9 cellular contexts compared by ENCODE assay signal in the genomic region with DNA sequence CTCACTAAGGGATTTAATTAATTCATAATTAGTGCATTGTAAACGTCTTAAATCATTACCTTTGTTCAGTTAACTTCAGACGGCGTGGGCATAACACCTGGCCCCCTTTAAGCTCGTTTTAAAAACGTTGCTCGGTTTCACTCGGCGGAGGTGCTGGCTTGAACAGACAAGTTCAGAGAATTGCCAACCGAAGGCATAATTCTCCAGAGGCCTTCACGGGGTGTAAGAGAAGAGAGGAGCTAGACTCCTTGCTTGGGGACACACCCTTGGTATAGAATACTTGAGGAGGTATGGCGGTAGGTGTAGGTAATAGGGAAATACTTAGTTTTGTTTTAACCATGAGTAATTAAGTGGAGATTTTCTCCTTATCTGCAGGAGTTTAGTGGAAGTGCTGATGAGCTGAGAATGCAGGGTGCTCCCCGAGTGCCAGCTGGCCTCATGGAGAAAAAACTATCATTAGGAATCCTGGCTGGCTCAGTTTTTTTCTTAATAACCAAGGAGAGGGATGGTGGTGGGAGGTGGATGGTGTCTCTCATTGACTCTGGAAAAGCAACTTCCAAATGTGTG. TPM values are rescaled to one million over a fixed set of nuclear protein-coding genes. Genes with fewer than 3 reads are reported as not detected.
DNase-seq lines count a peak whose midpoint lies in the region; ATAC-seq, FAIRE-seq and TF ChIP-seq lines count a peak whose summit lies in the region.
"Had no signal": no experiment of that assay in that cellular context is flagged by ENCODE, and none has a peak within 500 bp of the region (broad histone marks: within the 10 kb centered on the region; RNA-seq: fewer than 3 reads in every experiment).

No MANE protein-coding gene starts in this region.

- H3K27ac Mint-ChIP-seq in Caco-2 (ENCODE audit: unreplicated experiment) = peak overlapping the region; percentile 9
- H3K27ac Mint-ChIP-seq: dendritic cell treated with granulocyte-macrophage colony-stimulating factor and Interleukin-4, amounts not matched to agents 40 ng/mL and 50 ng/mL, for 4 days had no signal

- peak overlapping the region; percentile 22 for H3K27ac ChIP-seq in endothelial cell of umbilical vein (ENCODE audit: insufficient read depth, low read depth, low read length)
- no peak overlapping the region for H3K27ac ChIP-seq in neuronal stem cell (replicated peaks; ENCODE audit: low read length)

- intact Hi-C loops in Caco-2 (cut with micrococcal nuclease; ENCODE audit: unreplicated experiment) = loop anchor here (5.0 kb wide), 1 partner anchor 94 kb away; no protein-coding TSS in a partner anchor
- intact Hi-C loops in endothelial cell of umbilical vein (cut with micrococcal nuclease) = loop anchor here (2.0 to 5.0 kb wide), 3 partner anchors 37 to 94 kb away; a partner anchor contains a TSS

- no peak overlapping the region for H4K91ac ChIP-seq in neuronal stem cell (ENCODE audit: low read depth, low read length, poor library complexity)

- H3K27me3 Mint-ChIP-seq in Caco-2 (ENCODE audit: insufficient read depth, unreplicated experiment) = no peaks in the 10 kb centered on the region

- no peak overlapping the region for H2BK5ac ChIP-seq in neuronal stem cell (ENCODE audit: low read length)

- POLR2A ChIA-PET in Caco-2 (lab: Charles Lee) (no interaction called here), endothelial cell of umbilical vein (lab: Charles Lee) (no interaction called here)

- H3K4me3 ChIP-seq in Caco-2 (ENCODE audit: low read depth, low read length) (peak overlapping the region; percentile 86), endothelial cell of umbilical vein (replicated peaks in 1 of 3; ENCODE audit: insufficient read depth in 1 of 3, low read depth in 1 of 3, low read length in 3 of 3) (peak overlapping the region; percentile 66 to 93 (median 81)), neuronal stem cell (ENCODE audit: low read length in 2 of 2) (peak overlapping the region in 1 of 2 donors; percentile 67)

- H2BK120ac ChIP-seq in neuronal stem cell (ENCODE audit: low read depth, low read length) = no peak overlapping the region

- H3K4me3 Mint-ChIP-seq in Caco-2 (ENCODE audit: unreplicated experiment) = peak overlapping the region; percentile 71

- peak overlapping the region; percentile 90 for H3K4me2 ChIP-seq in endothelial cell of umbilical vein (ENCODE audit: insufficient read depth, low read length)
- peak overlapping the region; percentile 22 for H3K4me2 ChIP-seq in neuronal stem cell (ENCODE audit: insufficient read depth, low read length, poor library complexity, severe bottlenecking)

- dilution Hi-C loops in endothelial cell of umbilical vein (cut with MboI; ENCODE audit: extremely low pct_ligation_motif_present, low sequenced_read_pairs) = no loop called here

- no peaks in the 10 kb centered on the region for H4K20me1 ChIP-seq in endothelial cell of umbilical vein (replicated peaks; ENCODE audit: control insufficient read depth, extremely low read depth, insufficient read depth, low read length)

- no peaks in the 10 kb centered on the region for H3K36me3 ChIP-seq in Caco-2 (ENCODE audit: control insufficient read depth, insufficient read depth, low read length)
- H3K36me3 ChIP-seq in endothelial cell of umbilical vein (ENCODE audit: control insufficient read depth in 2 of 2, extremely low read depth in 1 of 2, insufficient read depth in 2 of 2, low read length in 2 of 2) = no peaks in the 10 kb centered on the region
- H3K36me3 ChIP-seq in neuronal stem cell (replicated peaks in 1 of 2; ENCODE audit: control insufficient read depth in 2 of 2, insufficient read depth in 2 of 2, low read length in 2 of 2) = no peaks in the 10 kb centered on the region

- no peak overlapping the region for H2AK5ac ChIP-seq in neuronal stem cell (ENCODE audit: low read depth, low read length)

- no peak for TF ChIP-seq POLR2A in endothelial cell of umbilical vein (IDR thresholded peaks at IDR 0.05; ENCODE audit: low read depth, low read length)

- FAIRE-seq in endothelial cell of umbilical vein (lab: Jason Lieb, UNC) (no peak), HTR-8/SVneo (lab: Jason Lieb, UNC) (no peak)

- no peaks in the 10 kb centered on the region for H3K27me3 ChIP-seq in Caco-2 (replicated peaks; ENCODE audit: control insufficient read depth, insufficient read depth, low read length)
- no peaks in the 10 kb centered on the region for H3K27me3 ChIP-seq in endothelial cell of umbilical vein (ENCODE audit: control insufficient read depth in 2 of 2, insufficient read depth in 2 of 2, low read length in 2 of 2)
- peaks cover 0 to 6% (median 0%) of the 10 kb centered on the region in 3 experiments for H3K27me3 ChIP-seq in neuronal stem cell (ENCODE audit: control insufficient read depth in 3 of 3, insufficient read depth in 3 of 3, low read depth in 1 of 3, low read length in 3 of 3)

- H3K9me3 ChIP-seq in Caco-2 (no peaks in the 10 kb centered on the region), endothelial cell of umbilical vein (replicated peaks; ENCODE audit: control insufficient read depth, insufficient read depth, low read length) (no peaks in the 10 kb centered on the region), neuronal stem cell (replicated peaks in 1 of 2; ENCODE audit: control insufficient read depth in 2 of 2, insufficient read depth in 1 of 2, low read depth in 1 of 2, low read length in 2 of 2) (no peaks in the 10 kb centered on the region)

- H3K18ac ChIP-seq in neuronal stem cell (ENCODE audit: low read length) = no peak overlapping the region

- DNase-seq in Caco-2 = peak in 1 of 2 experiments; percentile 11
- DNase-seq in NCI-H2171 treated with DMSO at 0.1 percent for 48 hours (lab: John Stamatoyannopoulos, UW) = peak; percentile 75
- peak; percentile 32 for DNase-seq in endothelial cell of umbilical vein (ENCODE audit: low read depth, low spot score)
- DNase-seq in neuronal stem cell (ENCODE audit: low spot score) = no peak
- no peak for DNase-seq in HTR-8/SVneo (ENCODE audit: insufficient read length, low spot score)
- DNase-seq in occipital lobe (lab: John Stamatoyannopoulos, UW) = no peak
- no peak for DNase-seq in AG20443 (ENCODE audit: low spot score)

- TF ChIP-seq CTCF in Caco-2 (IDR thresholded peaks at IDR 0.05; ENCODE audit: insufficient read depth in 1 of 2, low read depth in 1 of 2, low read length in 1 of 2, severe bottlenecking in 1 of 2, unreplicated experiment in 1 of 2) (no peak), endothelial cell of umbilical vein (IDR thresholded peaks at IDR 0.05; ENCODE audit: extremely low read depth in 1 of 2, insufficient read depth in 1 of 2, low read depth in 1 of 2, low read length in 2 of 2) (no peak)

- H2AFZ ChIP-seq in endothelial cell of umbilical vein (ENCODE audit: low read depth, low read length) = peak overlapping the region; percentile 42
- H2AFZ ChIP-seq in neuronal stem cell (ENCODE audit: low read length) = peak overlapping the region; percentile 99

- H3K9ac ChIP-seq in endothelial cell of umbilical vein (replicated peaks; ENCODE audit: extremely low read depth, insufficient read depth, low read length) (peak overlapping the region; percentile 52), neuronal stem cell (ENCODE audit: low read depth, low read length, poor library complexity) (no peak overlapping the region)

- peaks cover 25% of the 10 kb centered on the region for H3K79me2 ChIP-seq in endothelial cell of umbilical vein (ENCODE audit: control insufficient read depth, insufficient read depth, low read length)

- TSS peak; percentile 41 for BruUV-seq in Caco-2 (replicated peaks; lab: Mats Ljungman, UMichigan)
- BruUV-seq in endothelial cell of umbilical vein (replicated peaks; lab: Mats Ljungman, UMichigan) = TSS peak; percentile 37

- H3K9me1 ChIP-seq in endothelial cell of umbilical vein (replicated peaks; ENCODE audit: control insufficient read depth, extremely low read depth, insufficient read depth, low read length) = no peaks in the 10 kb centered on the region

- H2BK15ac ChIP-seq in neuronal stem cell (ENCODE audit: low read length) = no peak overlapping the region

- H3K4me1 ChIP-seq in Caco-2 (no peaks in the 10 kb centered on the region), endothelial cell of umbilical vein (ENCODE audit: control insufficient read depth, extremely low read depth, insufficient read depth, low read length) (peaks cover 11% of the 10 kb centered on the region), neuronal stem cell (ENCODE audit: control insufficient read depth in 2 of 2, insufficient read depth in 1 of 2, low read depth in 1 of 2, low read length in 2 of 2) (peaks cover 0 to 5% of the 10 kb centered on the region in 2 donors)

- no peak overlapping the region for H4K8ac ChIP-seq in neuronal stem cell (ENCODE audit: low read depth, low read length)

- H2BK12ac ChIP-seq in neuronal stem cell (ENCODE audit: low read length) = no peak overlapping the region

- no peaks in the 10 kb centered on the region for H3K4me1 Mint-ChIP-seq in Caco-2 (ENCODE audit: low read depth, unreplicated experiment)

- H3K23ac ChIP-seq in neuronal stem cell (ENCODE audit: low read depth, low read length, poor library complexity) = no peak overlapping the region

- no peak overlapping the region for H3K14ac ChIP-seq in neuronal stem cell (ENCODE audit: low read length)

- no peaks in the 10 kb centered on the region for H3K79me1 ChIP-seq in neuronal stem cell (ENCODE audit: low read depth, low read length)

- no peak overlapping the region for H3K4ac ChIP-seq in neuronal stem cell (ENCODE audit: low read length)

- peaks cover 10% of the 10 kb centered on the region for H3K9me3 Mint-ChIP-seq in Caco-2 (ENCODE audit: unreplicated experiment)
- H3K9me3 Mint-ChIP-seq: dendritic cell treated with granulocyte-macrophage colony-stimulating factor and Interleukin-4, amounts not matched to agents 40 ng/mL and 50 ng/mL, for 4 days had no signal

- CTCF ChIA-PET in Caco-2 (lab: Charles Lee) = interaction anchor here (0.6 to 1.4 kb wide), 3 partner anchors 95 to 204 kb away, joined by 5 to 6 read pairs (median 5); no protein-coding TSS in a partner anchor
- CTCF ChIA-PET in endothelial cell of umbilical vein (lab: Charles Lee) = interaction anchor here (0.6 to 2.3 kb wide), 11 partner anchors 9 to 509 kb away, joined by 3 to 32 read pairs (median 4); no protein-coding TSS in a partner anchor

- ATAC-seq in HG02852 (IDR thresholded peaks at IDR 0.05; ENCODE audit: unreplicated experiment) = no peak

- H3K36me3 Mint-ChIP-seq in Caco-2 (ENCODE audit: insufficient read depth, unreplicated experiment) = no peaks in the 10 kb centered on the region

- no CpG with 5 or more reads among the region's 12 CpGs for WGBS in neuronal stem cell (ENCODE audit: extremely low coverage in 2 of 2, insufficient read length in 2 of 2, insufficient replicate concordance in 1 of 2), 2 donors

RNA-seq across cellular contexts. Expression of a gene that starts 0.9 kb away (rescaled TPM):
- total RNA-seq in Caco-2 (2022) = 8.5 and 10.8 TPM in 2 replicates
- total RNA-seq in endothelial cell of umbilical vein = 21.7 and 26.9 TPM in 2 replicates
- 44.7 and 53.5 TPM in 2 replicates for polyA plus RNA-seq in endothelial cell of umbilical vein
- polyA plus RNA-seq in endothelial cell of umbilical vein (2011; cell fraction: cytosol; rRNA removed) = 28.6 and 29.5 TPM in 2 replicates
- 105 and 108 TPM in 2 replicates for polyA plus RNA-seq in endothelial cell of umbilical vein (2011; cell fraction: nucleus; rRNA removed)
- polyA plus RNA-seq in endothelial cell of umbilical vein (2012) = 14.8 and 18.6 TPM in 2 replicates
- 65.1 and 70.4 TPM in 2 replicates for polyA minus RNA-seq in endothelial cell of umbilical vein
- polyA minus RNA-seq in endothelial cell of umbilical vein (2011; cell fraction: cytosol; rRNA and poly(A)+ RNA removed) = 1.1 TPM
- polyA minus RNA-seq in endothelial cell of umbilical vein (2011; cell fraction: nucleus; rRNA and poly(A)+ RNA removed) = 71.1 and 100 TPM in 2 replicates
- 8.4 TPM for polyA plus RNA-seq in neuronal stem cell (2013, experiment 1 of 2)
- 8.7 TPM for polyA plus RNA-seq in neuronal stem cell (2013, experiment 2 of 2)
- total RNA-seq in occipital lobe = 70.8 TPM

RNA-seq across cellular contexts. Expression of a gene that starts 59.6 kb away (rescaled TPM):
- total RNA-seq in Caco-2 (2022) = not detected in 2 replicates
- total RNA-seq in endothelial cell of umbilical vein = 15.3 and 18.8 TPM in 2 replicates
- polyA plus RNA-seq in endothelial cell of umbilical vein = 5.5 and 7.7 TPM in 2 replicates
- 7.9 and 8.3 TPM in 2 replicates for polyA plus RNA-seq in endothelial cell of umbilical vein (2011; cell fraction: cytosol; rRNA removed)
- 5.2 and 6.6 TPM in 2 replicates for polyA plus RNA-seq in endothelial cell of umbilical vein (2011; cell fraction: nucleus; rRNA removed)
- polyA plus RNA-seq in endothelial cell of umbilical vein (2012) = 34.3 and 51.9 TPM in 2 replicates
- polyA minus RNA-seq in endothelial cell of umbilical vein = 13.7 and 19.0 TPM in 2 replicates
- polyA minus RNA-seq in endothelial cell of umbilical vein (2011; cell fraction: cytosol; rRNA and poly(A)+ RNA removed) = not detected
- polyA minus RNA-seq in endothelial cell of umbilical vein (2011; cell fraction: nucleus; rRNA and poly(A)+ RNA removed) = 4.7 and 5.8 TPM in 2 replicates
- polyA plus RNA-seq in neuronal stem cell (2013, experiment 1 of 2) = 1.5 TPM
- 1.6 TPM for polyA plus RNA-seq in neuronal stem cell (2013, experiment 2 of 2)
- 3.0 TPM for total RNA-seq in occipital lobe

Comparison
In these comparisons a context has a peak if more than half of its experiments do, and no peak if none do; other contexts are left out.
1. DNase-seq: peak in NCI-H2171 treated with DMSO at 0.1 percent for 48 hours (single experiment) and endothelial cell of umbilical vein (single experiment); none in neuronal stem cell (single experiment), HTR-8/SVneo (single experiment), occipital lobe (single experiment) and AG20443 (single experiment).